In genomic region chr6:37523412-37523811, GRCh38 we compare ENCODE assay signal across 20 cellular contexts.
"Had no signal": no experiment of that assay in that cellular context is flagged by ENCODE, and none has a peak within 500 bp of the region (broad histone marks: within the 10 kb centered on the region; RNA-seq: fewer than 3 reads in every experiment).

No MANE protein-coding gene starts in this region.

- H3K4me1 ChIP-seq: heart left ventricle, stomach had no signal

- FAIRE-seq: colon, islet of Langerhans, urothelium cell line had no signal

- ATAC-seq: heart left ventricle, sciatic nerve had no signal

- H3K27ac ChIP-seq: heart left ventricle, spleen, stomach had no signal

- H3K36me3 ChIP-seq: heart left ventricle, spleen, stomach had no signal

- H3K4me1 Mint-ChIP-seq: neural crest cell had no signal

- DNase-seq: erythroblast; foreskin melanocyte; hippocampal formation; kidney glomerular epithelial cell; natural killer cell; spleen; stimulated activated CD4-positive, alpha-beta T cell treated with anti-CD3 and anti-CD28 coated beads, Interleukin-15, amount 100 ng/mL, for 24 hours; stimulated activated CD4-positive, alpha-beta T cell treated with anti-CD3 and anti-CD28 coated beads, Interleukin-1b, Interleukin-23, amount 100 ng/mL, for 48 hours; stimulated activated CD4-positive, alpha-beta T cell treated with anti-CD3 and anti-CD28 coated beads, Interleukin-4, amount 100 ng/mL, for 24 hours; stimulated activated naive CD4-positive, alpha-beta T cell; stomach; substantia nigra had no signal

- H3K36me3 Mint-ChIP-seq: natural killer cell, type B pancreatic cell had no signal

- H3K4me3 Mint-ChIP-seq: dendritic cell treated with granulocyte-macrophage colony-stimulating factor and Interleukin-4, amounts not matched to agents 40 ng/mL and 50 ng/mL, for 4 days; natural killer cell; neural crest cell; type B pancreatic cell had no signal

- H3K4me3 ChIP-seq: heart left ventricle, spleen, stomach had no signal

- H3K9me3 Mint-ChIP-seq: dendritic cell treated with granulocyte-macrophage colony-stimulating factor and Interleukin-4, amounts not matched to agents 40 ng/mL and 50 ng/mL, for 4 days; natural killer cell; neural crest cell; type B pancreatic cell had no signal

- H3K9me3 ChIP-seq: heart left ventricle, spleen had no signal

- H3K27ac Mint-ChIP-seq: dendritic cell treated with granulocyte-macrophage colony-stimulating factor and Interleukin-4, amounts not matched to agents 40 ng/mL and 50 ng/mL, for 4 days; natural killer cell; type B pancreatic cell had no signal
